ENCODE assay signal across 18 cellular contexts in genomic region chr3:103976931-103977339, GRCh38.
DNase-seq lines count a peak whose midpoint lies in the region; ATAC-seq, FAIRE-seq and TF ChIP-seq lines count a peak whose summit lies in the region.
"Had no signal": no experiment of that assay in that cellular context is flagged by ENCODE, and none has a peak within 500 bp of the region (broad histone marks: within the 10 kb centered on the region; RNA-seq: fewer than 3 reads in every experiment).

No MANE protein-coding gene starts in this region.

- intact Hi-C loops in pancreas (cut with DNase I): no loop called here
- intact Hi-C loops in thyroid gland (cut with DNase I): no loop called here

- H3K9me3 ChIP-seq in pancreas (no peaks in the 10 kb centered on the region), thyroid gland (no peaks in the 10 kb centered on the region)
- H3K9me3 ChIP-seq: breast epithelium, vagina had no signal

- DNase-seq in pancreas (no peak), GM19238 (ENCODE audit: insufficient read length, low spot score) (no peak), thyroid gland (no peak)
- DNase-seq: activated CD4-positive, CD25-positive, alpha-beta regulatory T cell treated with anti-CD3 and anti-CD28 coated beads, Interleukin-2, amount 50 U/mL, for 72 hours; activated CD8-positive, alpha-beta memory T cell treated with anti-CD3 and anti-CD28 coated beads, Interleukin-2, amount 50 U/mL, for 48 hours; DMS79 treated with DMSO at 0.1 percent for 48 hours; NCI-H1092 treated with DMSO at 0.1 percent for 48 hours; NCI-H82; posterior cingulate gyrus; T-cell had no signal

- TF ChIP-seq CTCF in pancreas (IDR thresholded peaks at IDR 0.05) (no peak), thyroid gland (IDR thresholded peaks at IDR 0.05) (no peak)

- WGBS in pancreas, 2 donors: 4 to 7% methylated on average over 1 of the region's 1 CpG
- 19 to 40% methylated on average over 1 of the region's 1 CpG for WGBS in thyroid gland, 2 donors

- FAIRE-seq in pancreas (lab: Jason Lieb, UNC): no peak
- FAIRE-seq: K562 had no signal

- H3K36me3 ChIP-seq in pancreas (no peaks in the 10 kb centered on the region), thyroid gland (no peaks in the 10 kb centered on the region)
- H3K36me3 ChIP-seq: breast epithelium, vagina had no signal

- no peak overlapping the region for H3K27ac ChIP-seq in pancreas
- no peak overlapping the region for H3K27ac ChIP-seq in thyroid gland
- H3K27ac ChIP-seq: breast epithelium, RWPE1, vagina had no signal

- H3K27me3 ChIP-seq in pancreas (no peaks in the 10 kb centered on the region), thyroid gland (no peaks in the 10 kb centered on the region)
- H3K27me3 ChIP-seq: breast epithelium, vagina had no signal

- H3K4me3 ChIP-seq in pancreas: no peak overlapping the region
- no peak overlapping the region for H3K4me3 ChIP-seq in thyroid gland (replicated peaks in 1 of 3)
- H3K4me3 ChIP-seq: breast epithelium, K562, vagina had no signal

- H3K4me1 ChIP-seq in pancreas (peaks cover 0 to 6% (median 4%) of the 10 kb centered on the region in 3 donors), thyroid gland (no peaks in the 10 kb centered on the region)
- H3K4me1 ChIP-seq: breast epithelium, vagina had no signal

- no peak for TF ChIP-seq POLR2A in thyroid gland (IDR thresholded peaks at IDR 0.05)

- ATAC-seq in GM18909 (IDR thresholded peaks at IDR 0.05; ENCODE audit: poor library complexity, unreplicated experiment) (peak; percentile 83), HG02588 (IDR thresholded peaks at IDR 0.05; ENCODE audit: unreplicated experiment) (peak; percentile 83), HG03442 (IDR thresholded peaks at IDR 0.05; ENCODE audit: unreplicated experiment) (peak; percentile 39), pancreas (peak in 3 of 4 donors; percentile 51 to 60 (median 53)), GM21360 (IDR thresholded peaks at IDR 0.05; ENCODE audit: unreplicated experiment) (no peak)
- ATAC-seq: K562, T-cell had no signal
